In the genomic region with DNA sequence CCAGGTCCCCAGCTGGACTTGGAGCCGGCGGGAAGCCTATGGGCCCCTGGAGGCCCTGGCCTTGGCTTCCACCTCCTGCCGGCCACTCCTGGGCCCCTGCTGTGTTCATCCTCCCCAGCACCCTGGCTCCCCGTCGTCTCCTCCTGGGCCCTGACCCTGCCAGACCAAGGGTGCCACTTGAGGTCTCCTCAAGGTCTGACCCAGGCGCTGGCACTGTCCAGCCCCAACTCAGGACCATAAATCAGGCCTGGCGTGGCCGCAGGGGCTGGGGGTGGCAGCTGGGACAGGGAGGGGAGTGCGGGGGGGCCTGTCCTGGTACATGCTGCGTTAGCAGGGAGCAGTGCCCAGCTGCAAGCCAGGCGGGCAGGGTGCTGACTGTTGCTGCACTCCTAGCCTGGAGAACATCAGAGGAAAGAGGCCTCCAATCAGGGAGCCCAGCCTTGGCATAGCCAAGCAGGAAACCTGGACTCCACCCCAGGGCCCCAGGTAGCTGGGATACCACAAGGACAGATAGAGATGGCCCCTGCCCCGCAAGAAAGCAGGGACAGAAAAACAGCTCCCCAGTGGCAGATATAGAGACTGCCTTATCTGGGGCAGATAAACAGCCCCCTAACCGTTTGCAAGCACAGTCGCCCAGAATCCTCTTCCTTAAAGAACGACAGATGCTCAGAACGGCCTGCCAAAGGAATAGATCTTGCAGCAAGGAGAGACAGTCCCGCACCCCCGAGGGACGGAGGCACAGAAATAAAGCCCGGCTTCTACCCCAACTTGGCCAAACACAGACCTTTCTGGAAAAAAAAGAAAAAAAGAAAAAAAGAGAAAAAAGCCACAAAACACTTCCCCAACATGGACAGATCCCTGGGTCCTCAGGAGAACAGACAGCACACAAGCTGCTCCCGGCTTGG, we compare ENCODE assay signal across 1 cellular context.
TF ChIP-seq lines count a peak whose summit lies in the region.

No MANE protein-coding gene starts in this region.

TF ChIP-seq in HepG2, 621 proteins besides CTCF, POLR2A, EP300 and RAD21 (continues in another document):
- TF ChIP-seq ZBTB4 (CRISPR knock-in tag; IDR thresholded peaks at IDR 0.05; ENCODE audit: borderline replicate concordance) (no peak), SMARCC2 (IDR thresholded peaks at IDR 0.05) (no peak), ZNF850 (CRISPR knock-in tag; conservative IDR thresholded peaks at IDR 0.05) (no peak), HOXD1 (CRISPR knock-in tag; IDR thresholded peaks at IDR 0.05) (no peak), HNF4G (IDR thresholded peaks at IDR 0.05; ENCODE audit: borderline replicate concordance, low read depth, low read length) (no peak), HNF4G (CRISPR knock-in tag; IDR thresholded peaks at IDR 0.05; ENCODE audit: borderline replicate concordance, low read depth) (no peak), CENPX (CRISPR knock-in tag; IDR thresholded peaks at IDR 0.05) (no peak), ETV6 (CRISPR knock-in tag; conservative IDR thresholded peaks at IDR 0.05) (no peak), RBM39 (IDR thresholded peaks at IDR 0.05; ENCODE audit: low read depth, low read length, poor library complexity, severe bottlenecking) (no peak), DMTF1 (CRISPR knock-in tag; IDR thresholded peaks at IDR 0.05) (no peak), ZNF24 (IDR thresholded peaks at IDR 0.05) (no peak), RBFOX2 (IDR thresholded peaks at IDR 0.05; ENCODE audit: low read depth, low read length) (0 out of 2 replicates have a peak, but pooled peaks have one; percentile 12), NRL (CRISPR knock-in tag; IDR thresholded peaks at IDR 0.05; ENCODE audit: borderline replicate concordance) (0 out of 2 replicates have a peak, but pooled peaks have one; percentile 53), SMAD3 (CRISPR knock-in tag; IDR thresholded peaks at IDR 0.05) (no peak), ZMYM2 (CRISPR knock-in tag; IDR thresholded peaks at IDR 0.05) (no peak), ZFP41 (CRISPR knock-in tag; IDR thresholded peaks at IDR 0.05; ENCODE audit: borderline replicate concordance) (no peak), NCOA1 (CRISPR knock-in tag; IDR thresholded peaks at IDR 0.05) (no peak), IRF2 (CRISPR knock-in tag; IDR thresholded peaks at IDR 0.05) (no peak), TAF1 (CRISPR knock-in tag; IDR thresholded peaks at IDR 0.05) (0 out of 2 replicates have a peak, but pooled peaks have one; percentile 1), SMC3 (IDR thresholded peaks at IDR 0.05; ENCODE audit: low read length) (no peak), PBX2 (CRISPR knock-in tag; IDR thresholded peaks at IDR 0.05) (no peak), EEA1 (CRISPR knock-in tag; IDR thresholded peaks at IDR 0.05; ENCODE audit: borderline replicate concordance) (0 out of 2 replicates have a peak, but pooled peaks have one; percentile 40)
- TF ChIP-seq, protein P1, sequence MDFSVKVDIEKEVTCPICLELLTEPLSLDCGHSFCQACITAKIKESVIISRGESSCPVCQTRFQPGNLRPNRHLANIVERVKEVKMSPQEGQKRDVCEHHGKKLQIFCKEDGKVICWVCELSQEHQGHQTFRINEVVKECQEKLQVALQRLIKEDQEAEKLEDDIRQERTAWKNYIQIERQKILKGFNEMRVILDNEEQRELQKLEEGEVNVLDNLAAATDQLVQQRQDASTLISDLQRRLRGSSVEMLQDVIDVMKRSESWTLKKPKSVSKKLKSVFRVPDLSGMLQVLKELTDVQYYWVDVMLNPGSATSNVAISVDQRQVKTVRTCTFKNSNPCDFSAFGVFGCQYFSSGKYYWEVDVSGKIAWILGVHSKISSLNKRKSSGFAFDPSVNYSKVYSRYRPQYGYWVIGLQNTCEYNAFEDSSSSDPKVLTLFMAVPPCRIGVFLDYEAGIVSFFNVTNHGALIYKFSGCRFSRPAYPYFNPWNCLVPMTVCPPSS (IDR thresholded peaks at IDR 0.05) = no peak
- TF ChIP-seq, protein P2, sequence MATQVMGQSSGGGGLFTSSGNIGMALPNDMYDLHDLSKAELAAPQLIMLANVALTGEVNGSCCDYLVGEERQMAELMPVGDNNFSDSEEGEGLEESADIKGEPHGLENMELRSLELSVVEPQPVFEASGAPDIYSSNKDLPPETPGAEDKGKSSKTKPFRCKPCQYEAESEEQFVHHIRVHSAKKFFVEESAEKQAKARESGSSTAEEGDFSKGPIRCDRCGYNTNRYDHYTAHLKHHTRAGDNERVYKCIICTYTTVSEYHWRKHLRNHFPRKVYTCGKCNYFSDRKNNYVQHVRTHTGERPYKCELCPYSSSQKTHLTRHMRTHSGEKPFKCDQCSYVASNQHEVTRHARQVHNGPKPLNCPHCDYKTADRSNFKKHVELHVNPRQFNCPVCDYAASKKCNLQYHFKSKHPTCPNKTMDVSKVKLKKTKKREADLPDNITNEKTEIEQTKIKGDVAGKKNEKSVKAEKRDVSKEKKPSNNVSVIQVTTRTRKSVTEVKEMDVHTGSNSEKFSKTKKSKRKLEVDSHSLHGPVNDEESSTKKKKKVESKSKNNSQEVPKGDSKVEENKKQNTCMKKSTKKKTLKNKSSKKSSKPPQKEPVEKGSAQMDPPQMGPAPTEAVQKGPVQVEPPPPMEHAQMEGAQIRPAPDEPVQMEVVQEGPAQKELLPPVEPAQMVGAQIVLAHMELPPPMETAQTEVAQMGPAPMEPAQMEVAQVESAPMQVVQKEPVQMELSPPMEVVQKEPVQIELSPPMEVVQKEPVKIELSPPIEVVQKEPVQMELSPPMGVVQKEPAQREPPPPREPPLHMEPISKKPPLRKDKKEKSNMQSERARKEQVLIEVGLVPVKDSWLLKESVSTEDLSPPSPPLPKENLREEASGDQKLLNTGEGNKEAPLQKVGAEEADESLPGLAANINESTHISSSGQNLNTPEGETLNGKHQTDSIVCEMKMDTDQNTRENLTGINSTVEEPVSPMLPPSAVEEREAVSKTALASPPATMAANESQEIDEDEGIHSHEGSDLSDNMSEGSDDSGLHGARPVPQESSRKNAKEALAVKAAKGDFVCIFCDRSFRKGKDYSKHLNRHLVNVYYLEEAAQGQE (IDR thresholded peaks at IDR 0.05; ENCODE audit: borderline replicate concordance in 1 of 2, low read depth in 1 of 2, low read length in 2 of 2) = no peak
- TF ChIP-seq, protein P3, sequence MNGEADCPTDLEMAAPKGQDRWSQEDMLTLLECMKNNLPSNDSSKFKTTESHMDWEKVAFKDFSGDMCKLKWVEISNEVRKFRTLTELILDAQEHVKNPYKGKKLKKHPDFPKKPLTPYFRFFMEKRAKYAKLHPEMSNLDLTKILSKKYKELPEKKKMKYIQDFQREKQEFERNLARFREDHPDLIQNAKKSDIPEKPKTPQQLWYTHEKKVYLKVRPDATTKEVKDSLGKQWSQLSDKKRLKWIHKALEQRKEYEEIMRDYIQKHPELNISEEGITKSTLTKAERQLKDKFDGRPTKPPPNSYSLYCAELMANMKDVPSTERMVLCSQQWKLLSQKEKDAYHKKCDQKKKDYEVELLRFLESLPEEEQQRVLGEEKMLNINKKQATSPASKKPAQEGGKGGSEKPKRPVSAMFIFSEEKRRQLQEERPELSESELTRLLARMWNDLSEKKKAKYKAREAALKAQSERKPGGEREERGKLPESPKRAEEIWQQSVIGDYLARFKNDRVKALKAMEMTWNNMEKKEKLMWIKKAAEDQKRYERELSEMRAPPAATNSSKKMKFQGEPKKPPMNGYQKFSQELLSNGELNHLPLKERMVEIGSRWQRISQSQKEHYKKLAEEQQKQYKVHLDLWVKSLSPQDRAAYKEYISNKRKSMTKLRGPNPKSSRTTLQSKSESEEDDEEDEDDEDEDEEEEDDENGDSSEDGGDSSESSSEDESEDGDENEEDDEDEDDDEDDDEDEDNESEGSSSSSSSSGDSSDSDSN (CRISPR knock-in tag; IDR thresholded peaks at IDR 0.05) = peak; percentile 37; the same call in 1 of the 2 replicates
- TF ChIP-seq, protein P4, sequence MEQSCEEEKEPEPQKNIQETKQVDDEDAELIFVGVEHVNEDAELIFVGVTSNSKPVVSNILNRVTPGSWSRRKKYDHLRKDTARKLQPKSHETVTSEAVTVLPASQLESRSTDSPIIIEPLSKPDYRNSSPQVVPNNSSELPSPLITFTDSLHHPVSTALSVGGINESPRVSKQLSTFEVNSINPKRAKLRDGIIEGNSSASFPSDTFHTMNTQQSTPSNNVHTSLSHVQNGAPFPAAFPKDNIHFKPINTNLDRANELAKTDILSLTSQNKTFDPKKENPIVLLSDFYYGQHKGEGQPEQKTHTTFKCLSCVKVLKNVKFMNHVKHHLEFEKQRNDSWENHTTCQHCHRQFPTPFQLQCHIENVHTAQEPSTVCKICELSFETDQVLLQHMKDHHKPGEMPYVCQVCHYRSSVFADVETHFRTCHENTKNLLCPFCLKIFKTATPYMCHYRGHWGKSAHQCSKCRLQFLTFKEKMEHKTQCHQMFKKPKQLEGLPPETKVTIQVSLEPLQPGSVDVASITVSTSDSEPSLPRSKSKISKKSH (CRISPR knock-in tag; IDR thresholded peaks at IDR 0.05; ENCODE audit: borderline replicate concordance) = peak; percentile 17; the same call in 1 of the 2 replicates
- TF ChIP-seq, protein P5, sequence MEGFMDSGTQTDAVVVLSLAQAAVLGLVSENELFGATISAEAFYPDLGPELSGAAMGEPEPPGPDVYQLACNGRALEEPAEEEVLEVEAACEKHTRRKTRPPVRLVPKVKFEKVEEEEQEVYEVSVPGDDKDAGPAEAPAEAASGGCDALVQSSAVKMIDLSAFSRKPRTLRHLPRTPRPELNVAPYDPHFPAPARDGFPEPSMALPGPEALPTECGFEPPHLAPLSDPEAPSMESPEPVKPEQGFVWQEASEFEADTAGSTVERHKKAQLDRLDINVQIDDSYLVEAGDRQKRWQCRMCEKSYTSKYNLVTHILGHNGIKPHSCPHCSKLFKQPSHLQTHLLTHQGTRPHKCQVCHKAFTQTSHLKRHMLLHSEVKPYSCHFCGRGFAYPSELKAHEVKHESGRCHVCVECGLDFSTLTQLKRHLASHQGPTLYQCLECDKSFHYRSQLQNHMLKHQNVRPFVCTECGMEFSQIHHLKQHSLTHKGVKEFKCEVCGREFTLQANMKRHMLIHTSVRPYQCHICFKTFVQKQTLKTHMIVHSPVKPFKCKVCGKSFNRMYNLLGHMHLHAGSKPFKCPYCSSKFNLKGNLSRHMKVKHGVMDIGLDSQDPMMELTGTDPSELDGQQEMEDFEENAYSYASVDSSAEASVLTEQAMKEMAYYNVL (CRISPR knock-in tag; IDR thresholded peaks at IDR 0.05; ENCODE audit: borderline replicate concordance) = no peak
- TF ChIP-seq, protein P6, sequence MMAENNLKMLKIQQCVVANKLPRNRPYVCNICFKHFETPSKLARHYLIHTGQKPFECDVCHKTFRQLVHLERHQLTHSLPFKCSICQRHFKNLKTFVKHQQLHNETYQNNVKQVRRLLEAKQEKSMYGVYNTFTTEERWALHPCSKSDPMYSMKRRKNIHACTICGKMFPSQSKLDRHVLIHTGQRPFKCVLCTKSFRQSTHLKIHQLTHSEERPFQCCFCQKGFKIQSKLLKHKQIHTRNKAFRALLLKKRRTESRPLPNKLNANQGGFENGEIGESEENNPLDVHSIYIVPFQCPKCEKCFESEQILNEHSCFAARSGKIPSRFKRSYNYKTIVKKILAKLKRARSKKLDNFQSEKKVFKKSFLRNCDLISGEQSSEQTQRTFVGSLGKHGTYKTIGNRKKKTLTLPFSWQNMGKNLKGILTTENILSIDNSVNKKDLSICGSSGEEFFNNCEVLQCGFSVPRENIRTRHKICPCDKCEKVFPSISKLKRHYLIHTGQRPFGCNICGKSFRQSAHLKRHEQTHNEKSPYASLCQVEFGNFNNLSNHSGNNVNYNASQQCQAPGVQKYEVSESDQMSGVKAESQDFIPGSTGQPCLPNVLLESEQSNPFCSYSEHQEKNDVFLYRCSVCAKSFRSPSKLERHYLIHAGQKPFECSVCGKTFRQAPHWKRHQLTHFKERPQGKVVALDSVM (CRISPR knock-in tag; IDR thresholded peaks at IDR 0.05) = no peak
